8 cellular contexts compared by ENCODE assay signal in genomic region chr19:17538684-17539287, GRCh38. TPM values are rescaled to one million over a fixed set of nuclear protein-coding genes. Genes with fewer than 3 reads are reported as not detected.
DNase-seq lines count a peak whose midpoint lies in the region; ATAC-seq and TF ChIP-seq lines count a peak whose summit lies in the region.

No MANE protein-coding gene starts in this region.

- peak overlapping the region; percentile 84 for H3K4me2 ChIP-seq in GM23248 (ENCODE audit: unreplicated experiment)

- H3K9me3 ChIP-seq in GM23248 (ENCODE audit: low read depth) (no peaks in the 10 kb centered on the region), iPS-20b (ENCODE audit: insufficient read depth, low read depth, low read length) (no peaks in the 10 kb centered on the region), thoracic aorta (no peaks in the 10 kb centered on the region)

- H3K4me1 ChIP-seq in GM23248 (ENCODE audit: insufficient read depth): no peaks in the 10 kb centered on the region
- no peaks in the 10 kb centered on the region for H3K4me1 ChIP-seq in iPS-20b (ENCODE audit: insufficient read depth, low read length)
- peaks cover 11 to 13% of the 10 kb centered on the region in 2 donors for H3K4me1 ChIP-seq in thoracic aorta (ENCODE audit: control insufficient read depth in 1 of 2, low read depth in 2 of 2)

- TF ChIP-seq CTCF in 22Rv1 (IDR thresholded peaks at IDR 0.05): no peak
- no peak for TF ChIP-seq CTCF in thoracic aorta (IDR thresholded peaks at IDR 0.05)

- POLR2A ChIA-PET in HEK293T (lab: Yijun Ruan, JAX): interaction anchor here (1.4 kb wide), 1 partner anchor 67 kb away, joined by 3 read pairs; no protein-coding TSS in a partner anchor

- no peaks in the 10 kb centered on the region for H3K36me3 ChIP-seq in GM23248 (ENCODE audit: low read depth)
- no peaks in the 10 kb centered on the region for H3K36me3 ChIP-seq in iPS-20b (ENCODE audit: insufficient read depth, low read depth, low read length)
- no peaks in the 10 kb centered on the region for H3K36me3 ChIP-seq in thoracic aorta

- 3 to 10% methylated on average over 14 to 19 of the region's 20 CpGs for WGBS in GM23248 (ENCODE audit: low coverage in 1 of 2, low lambda C conversion rate in 2 of 2, missing lambda C conversion rate in 2 of 2), 2 experiments

- H4K20me1 ChIP-seq in GM23248 (ENCODE audit: insufficient read depth): no peaks in the 10 kb centered on the region

- in situ Hi-C loops in GM23248 (cut with MboI): no loop called here

- DNase-seq in GM23248 (peak; percentile 23), thoracic aorta (ENCODE audit: low spot score) (no peak), HEK293T (ENCODE audit: extremely low spot score) (no peak), SKM-1 (lab: John Stamatoyannopoulos, UW; ENCODE audit: unreplicated experiment) (no peak)
- peak; percentile 24 to 26 for DNase-seq in activated T-cell treated with anti-CD3 and anti-CD28 coated beads, Interleukin-2, amount 50 U/mL, for 48 hours

- peak overlapping the region; percentile 65 for H3K4me3 ChIP-seq in GM23248
- H3K4me3 ChIP-seq in iPS-20b (ENCODE audit: low read length): peak overlapping the region; percentile 73
- peak overlapping the region; percentile 82 for H3K4me3 ChIP-seq in thoracic aorta

- ATAC-seq in thoracic aorta (ENCODE audit: insufficient number of reproducible peaks, low FRiP score, low read depth) (no peak), HG03196 (IDR thresholded peaks at IDR 0.05; ENCODE audit: unreplicated experiment) (no peak)

- H3K27me3 ChIP-seq in GM23248 (replicated peaks; ENCODE audit: insufficient read depth): no peaks in the 10 kb centered on the region
- H3K27me3 ChIP-seq in iPS-20b (ENCODE audit: insufficient read depth, low read length): peaks cover 21% of the 10 kb centered on the region
- H3K27me3 ChIP-seq in thoracic aorta (replicated peaks; ENCODE audit: insufficient read depth): no peaks in the 10 kb centered on the region

- H3K9me2 ChIP-seq in GM23248 (ENCODE audit: insufficient read depth): no peaks in the 10 kb centered on the region

- CTCF ChIA-PET in HEK293T (lab: Yijun Ruan, JAX): interaction anchor here (0.6 to 1.6 kb wide), 2 partner anchors 8 to 228 kb away, joined by 3 to 4 read pairs; no protein-coding TSS in a partner anchor

- peak overlapping the region; percentile 46; the same call in 1 of the 2 replicates for H3K9ac ChIP-seq in GM23248
- no peak overlapping the region for H3K9ac ChIP-seq in iPS-20b (ENCODE audit: low read depth, low read length)

- H2AFZ ChIP-seq in GM23248: peak overlapping the region; percentile 75

- H3F3A ChIP-seq in GM23248 (ENCODE audit: insufficient read depth): no peaks in the 10 kb centered on the region

- H3K27ac ChIP-seq in 22Rv1: peak overlapping the region; percentile 62
- H3K27ac ChIP-seq in GM23248: no peak overlapping the region
- no peak overlapping the region for H3K27ac ChIP-seq in iPS-20b (ENCODE audit: low read length)
- H3K27ac ChIP-seq in thoracic aorta: no peak overlapping the region

- no peaks in the 10 kb centered on the region for H3K79me2 ChIP-seq in GM23248 (ENCODE audit: insufficient read depth)

TF ChIP-seq in HEK293T, 16 proteins besides CTCF, POLR2A, EP300 and RAD21:
- TF ChIP-seq HDGF (IDR thresholded peaks at IDR 0.05; ENCODE audit: borderline replicate concordance): no peak

RNA-seq across cellular contexts. Expression of gene COLGALT1, which starts 16.7 kb away (rescaled TPM):
- total RNA-seq in GM23248 (2014; rRNA removed; shearing (Covaris generic)): 126 and 134 TPM in 2 replicates
- polyA plus RNA-seq in GM23248 (2016; fragmentation: Nextera tagmentation; extraction: Ambion mirVana): 98.9 and 104 TPM in 2 replicates
- total RNA-seq in thoracic aorta: 10 to 100 TPM; 73.7 to 94.1 TPM

RNA-seq across cellular contexts. Expression of gene PGLS, which starts 27.3 kb away (rescaled TPM):
- total RNA-seq in GM23248 (2014; rRNA removed; shearing (Covaris generic)): 96.0 and 125 TPM in 2 replicates
- 135 and 140 TPM in 2 replicates for polyA plus RNA-seq in GM23248 (2016; fragmentation: Nextera tagmentation; extraction: Ambion mirVana)
- total RNA-seq in thoracic aorta: 10 to 100 TPM; 67.4 to 92.9 TPM

Comparison
In these comparisons a context has a peak if more than half of its experiments do, and no peak if none do; other contexts are left out.
1. DNase-seq: peak in GM23248 (single experiment) and activated T-cell treated with anti-CD3 and anti-CD28 coated beads, Interleukin-2, amount 50 U/mL, for 48 hours (2 of 2); none in thoracic aorta (single experiment), HEK293T (single experiment) and SKM-1 (single experiment).
2. Peak in every context shown above with its lines, with median percentiles within 50 percentile points of each other: H3K4me3 ChIP-seq.